Comparison of ENCODE assay signal across 29 cellular contexts in genomic region chr1:61143821-61144220, GRCh38.
DNase-seq lines count a peak whose midpoint lies in the region; ATAC-seq, FAIRE-seq and TF ChIP-seq lines count a peak whose summit lies in the region.
"Had no signal": no experiment of that assay in that cellular context is flagged by ENCODE, and none has a peak within 500 bp of the region (broad histone marks: within the 10 kb centered on the region; RNA-seq: fewer than 3 reads in every experiment).

No MANE protein-coding gene starts in this region.

- CTCF ChIA-PET in WTC11 (lab: Charles Lee) = no interaction called here
- CTCF ChIA-PET in HepG2 (lab: Yijun Ruan, JAX; ENCODE audit: low intra/inter-chr PET ratio, low total read pairs) = no interaction called here

- H3K27me3 Mint-ChIP-seq in GM23338 (ENCODE audit: insufficient read depth, low read depth, poor library complexity) = peaks cover 5% of the 10 kb centered on the region
- H3K27me3 Mint-ChIP-seq in WTC11 (ENCODE audit: low read depth) = no peaks in the 10 kb centered on the region; the same call in 1 of the 2 replicates
- H3K27me3 Mint-ChIP-seq in progenitor cell of endocrine pancreas = peaks cover 86% of the 10 kb centered on the region
- H3K27me3 Mint-ChIP-seq: CD4-positive, alpha-beta T cell; dendritic cell treated with granulocyte-macrophage colony-stimulating factor and Interleukin-4, amounts not matched to agents 40 ng/mL and 50 ng/mL, for 4 days had no signal

- no peak overlapping the region for H2AFZ ChIP-seq in GM23338
- no peak overlapping the region for H2AFZ ChIP-seq in HepG2 (ENCODE audit: low read length)

- H3K4me1 ChIP-seq in GM23338 (ENCODE audit: insufficient read depth) = peaks cover 48% of the 10 kb centered on the region
- no peaks in the 10 kb centered on the region for H3K4me1 ChIP-seq in thymus (ENCODE audit: control insufficient read depth, insufficient read depth, low read length)
- peaks cover 74% of the 10 kb centered on the region for H3K4me1 ChIP-seq in HepG2 (ENCODE audit: insufficient read depth, low read length)

- H4K20me1 ChIP-seq in GM23338 (replicated peaks; ENCODE audit: insufficient read depth) (no peaks in the 10 kb centered on the region), HepG2 (ENCODE audit: insufficient read depth, low read length) (peaks cover 11% of the 10 kb centered on the region)

- H3K4me3 Mint-ChIP-seq in GM23338 = no peak overlapping the region
- H3K4me3 Mint-ChIP-seq in WTC11 = no peak overlapping the region
- no peak overlapping the region for H3K4me3 Mint-ChIP-seq in progenitor cell of endocrine pancreas (ENCODE audit: low read depth)
- H3K4me3 Mint-ChIP-seq: activated T-cell treated with anti-CD3 and anti-CD28 coated beads, Interleukin-2, amount 50 U/mL, for 4 hours; CD4-positive, alpha-beta T cell; dendritic cell treated with granulocyte-macrophage colony-stimulating factor and Interleukin-4, amounts not matched to agents 40 ng/mL and 50 ng/mL, for 4 days; naive B cell; T-helper 17 cell had no signal

- in situ Hi-C loops in HepG2 (cut with HindIII; ENCODE audit: extremely low pct_ligation_motif_present, low pct_unique_long_range_greater_than_20kb) = no loop called here

- no peak for FAIRE-seq in HepG2 (lab: Jason Lieb, UNC)
- FAIRE-seq: endometrium, G401.6, HTR-8/SVneo had no signal

- H3K27ac Mint-ChIP-seq in GM23338 = peak overlapping the region; percentile 58; the same call in 1 of the 2 replicates
- peak overlapping the region; percentile 52; the same call in 1 of the 2 replicates for H3K27ac Mint-ChIP-seq in WTC11
- H3K27ac Mint-ChIP-seq in progenitor cell of endocrine pancreas = no peak overlapping the region
- H3K27ac Mint-ChIP-seq: CD4-positive, alpha-beta T cell; dendritic cell treated with granulocyte-macrophage colony-stimulating factor and Interleukin-4, amounts not matched to agents 40 ng/mL and 50 ng/mL, for 4 days; naive B cell; T-helper 17 cell had no signal

- no peaks in the 10 kb centered on the region for H3K9me3 ChIP-seq in thymus (ENCODE audit: control insufficient read depth)
- H3K9me3 ChIP-seq in HepG2 (ENCODE audit: low read length) = no peaks in the 10 kb centered on the region
- H3K9me3 ChIP-seq: heart right ventricle, uterus had no signal

- ATAC-seq in GM23338 = no peak
- no peak for ATAC-seq in WTC11
- ATAC-seq in HepG2 = no peak
- ATAC-seq: activated T-cell treated with anti-CD3 and anti-CD28 coated beads, Interleukin-2, amount 50 U/mL, for 4 hours; heart right ventricle; T-helper 17 cell had no signal

- no peaks in the 10 kb centered on the region for H3K36me3 Mint-ChIP-seq in GM23338 (ENCODE audit: low read depth)
- H3K36me3 Mint-ChIP-seq in WTC11 = no peaks in the 10 kb centered on the region
- H3K36me3 Mint-ChIP-seq in progenitor cell of endocrine pancreas (ENCODE audit: insufficient read depth) = no peaks in the 10 kb centered on the region
- H3K36me3 Mint-ChIP-seq: naive B cell had no signal

- H3K9me2 ChIP-seq in GM23338 (ENCODE audit: insufficient read depth) = no peaks in the 10 kb centered on the region

- TF ChIP-seq EP300 in HepG2 (IDR thresholded peaks at IDR 0.05; ENCODE audit: low read depth in 2 of 2, low read length in 2 of 2) = no peak
- TF ChIP-seq EP300 in HepG2 (CRISPR knock-in tag; IDR thresholded peaks at IDR 0.05; ENCODE audit: borderline replicate concordance) = no peak

- DNase-seq in GM23338 (ENCODE audit: low spot score) (no peak), WTC11 (ENCODE audit: low spot score) (no peak), fibroblast of the aortic adventitia (ENCODE audit: low read depth) (peak; percentile 61), progenitor cell of endocrine pancreas (ENCODE audit: low spot score, unreplicated experiment) (no peak), HepG2 (ENCODE audit: low spot score) (no peak), inferior parietal cortex (ENCODE audit: extremely low spot score) (no peak)
- DNase-seq: activated CD4-positive, alpha-beta T cell treated with anti-CD3 and anti-CD28 coated beads for 48 hours; activated naive CD4-positive, alpha-beta T cell; activated T-cell treated with anti-CD3 and anti-CD28 coated beads, Interleukin-2, amount 50 U/mL, for 4 hours; CD4-positive, alpha-beta T cell; DMS153; GOT3; heart right ventricle; naive B cell; NCI-H1436 treated with DMSO at 0.1 percent for 48 hours; NCI-H2171; NCI-H524 treated with DMSO at 0.1 percent for 48 hours; nucleus accumbens; substantia nigra; T-helper 17 cell; uterus had no signal

- intact Hi-C loops in HepG2 (cut with micrococcal nuclease; ENCODE audit: unreplicated experiment) = loop anchor here (10.0 kb wide), 1 partner anchor 169 kb away; no protein-coding TSS in a partner anchor

- H3K4me3 ChIP-seq in GM23338 = no peak overlapping the region
- no peak overlapping the region for H3K4me3 ChIP-seq in fibroblast of the aortic adventitia (ENCODE audit: low read depth, low read length)
- H3K4me3 ChIP-seq in thymus (ENCODE audit: low read length) = no peak overlapping the region
- no peak overlapping the region for H3K4me3 ChIP-seq in HepG2 (replicated peaks in 1 of 3; ENCODE audit: insufficient read depth in 1 of 3, low read depth in 2 of 3, low read length in 3 of 3)
- H3K4me3 ChIP-seq: cardiac muscle cell, heart right ventricle, skin epidermis, uterus had no signal

- H3F3A ChIP-seq in GM23338 (replicated peaks; ENCODE audit: low read depth) = no peaks in the 10 kb centered on the region

- peaks cover 47% of the 10 kb centered on the region for H3K4me1 Mint-ChIP-seq in GM23338
- peaks cover 62% of the 10 kb centered on the region for H3K4me1 Mint-ChIP-seq in WTC11
- H3K4me1 Mint-ChIP-seq in progenitor cell of endocrine pancreas (ENCODE audit: low read depth) = peaks cover 14% of the 10 kb centered on the region
- H3K4me1 Mint-ChIP-seq: naive B cell had no signal

- TF ChIP-seq POLR2A in HepG2 (IDR thresholded peaks at IDR 0.05; ENCODE audit: insufficient read depth in 1 of 2, low read depth in 2 of 2, low read length in 2 of 2) = no peak

- no peaks in the 10 kb centered on the region for H3K27me3 ChIP-seq in GM23338 (ENCODE audit: insufficient read depth)
- no peaks in the 10 kb centered on the region for H3K27me3 ChIP-seq in thymus (ENCODE audit: control insufficient read depth, insufficient read depth)
- H3K27me3 ChIP-seq in HepG2 (ENCODE audit: control insufficient read depth in 1 of 2, insufficient read depth in 2 of 2, low read length in 2 of 2) = no peaks in the 10 kb centered on the region
- H3K27me3 ChIP-seq: cardiac muscle cell, heart right ventricle, uterus had no signal

- H3K4me2 ChIP-seq in GM23338 (no peak overlapping the region), HepG2 (ENCODE audit: low read depth, low read length) (no peak overlapping the region)
- H3K4me2 ChIP-seq: KMS-11 had no signal

- 95% methylated on average over 3 of the region's 3 CpGs for WGBS in thymus
- 80% methylated on average over 3 of the region's 3 CpGs for WGBS in HepG2 (ENCODE audit: low lambda C conversion rate)

- POLR2A ChIA-PET in WTC11 (lab: Charles Lee) = no interaction called here
- POLR2A ChIA-PET in HepG2 (lab: Yijun Ruan, JAX) = no interaction called here

- H3K36me3 ChIP-seq in GM23338 (ENCODE audit: insufficient read depth) = no peaks in the 10 kb centered on the region
- no peaks in the 10 kb centered on the region for H3K36me3 ChIP-seq in thymus (ENCODE audit: control insufficient read depth, insufficient read depth)
- peaks cover 3 to 17% of the 10 kb centered on the region in 2 experiments; a peak in 4 of 5 replicates for H3K36me3 ChIP-seq in HepG2 (replicated peaks in 1 of 2; ENCODE audit: control insufficient read depth in 1 of 2, insufficient read depth in 2 of 2, low read length in 2 of 2)
- H3K36me3 ChIP-seq: cardiac muscle cell, uterus had no signal

- no peak for TF ChIP-seq CTCF in GM23338 (conservative IDR thresholded peaks at IDR 0.05; ENCODE audit: low read depth in 2 of 2)
- TF ChIP-seq CTCF in WTC11 (IDR thresholded peaks at IDR 0.05) = no peak
- no peak for TF ChIP-seq CTCF in fibroblast of the aortic adventitia (IDR thresholded peaks at IDR 0.05; ENCODE audit: insufficient read depth, low read length)
- no peak for TF ChIP-seq CTCF in progenitor cell of endocrine pancreas (IDR thresholded peaks at IDR 0.05; ENCODE audit: unreplicated experiment)
- TF ChIP-seq CTCF in HepG2 (CRISPR knock-in tag; IDR thresholded peaks at IDR 0.05) = no peak

- no peak overlapping the region for H3K9ac ChIP-seq in HepG2 (ENCODE audit: insufficient read depth, low read depth, low read length)
- H3K9ac ChIP-seq: KMS-11 had no signal

- H3K79me2 ChIP-seq in GM23338 (replicated peaks; ENCODE audit: insufficient read depth) = no peaks in the 10 kb centered on the region
- H3K79me2 ChIP-seq in HepG2 (ENCODE audit: insufficient read depth, low read length) = peaks cover 95% of the 10 kb centered on the region

- H3K9me3 Mint-ChIP-seq in GM23338 = no peaks in the 10 kb centered on the region
- H3K9me3 Mint-ChIP-seq in WTC11 = no peaks in the 10 kb centered on the region
- H3K9me3 Mint-ChIP-seq in progenitor cell of endocrine pancreas (ENCODE audit: low read depth) = no peaks in the 10 kb centered on the region
- H3K9me3 Mint-ChIP-seq: activated T-cell treated with anti-CD3 and anti-CD28 coated beads, Interleukin-2, amount 50 U/mL, for 4 hours; CD4-positive, alpha-beta T cell; dendritic cell treated with granulocyte-macrophage colony-stimulating factor and Interleukin-4, amounts not matched to agents 40 ng/mL and 50 ng/mL, for 4 days; naive B cell had no signal

- no peak overlapping the region for H3K27ac ChIP-seq in GM23338 (ENCODE audit: low read depth)
- peak overlapping the region; percentile 42 for H3K27ac ChIP-seq in thymus (ENCODE audit: low read depth)
- H3K27ac ChIP-seq in HepG2 (ENCODE audit: extremely low read length, insufficient read depth, low read length) = no peak overlapping the region
- H3K27ac ChIP-seq: cardiac muscle cell, KMS-11, uterus had no signal

- no peak for TF ChIP-seq RAD21 in HepG2 (CRISPR knock-in tag; IDR thresholded peaks at IDR 0.05)

- no TSS peak for BruUV-seq in HepG2 (replicated peaks; lab: Mats Ljungman, UMichigan)

TF ChIP-seq in GM23338, 12 proteins besides CTCF, POLR2A, EP300 and RAD21 (continues in another document):
- TF ChIP-seq EZH2 (IDR thresholded peaks at IDR 0.05; ENCODE audit: low read depth, unreplicated experiment) = no peak
- no peak for TF ChIP-seq ZNF331 (CRISPR knock-in tag; IDR thresholded peaks at IDR 0.05; ENCODE audit: low read depth)
- no peak for TF ChIP-seq EZH2phosphoT487 (IDR thresholded peaks at IDR 0.05; ENCODE audit: unreplicated experiment)

TF ChIP-seq in HepG2, 621 proteins besides CTCF, POLR2A, EP300 and RAD21 (continues in another document):
- no peak for TF ChIP-seq ZGPAT (CRISPR knock-in tag; IDR thresholded peaks at IDR 0.05)
